Comparison of ENCODE assay signal across 14 cellular contexts in genomic region chr15:49875392-49875791, GRCh38.
A peak's percentile ranks its signal among the peaks of the same experiment; 100 is the strongest.
DNase-seq lines count a peak whose midpoint lies in the region; ATAC-seq and TF ChIP-seq lines count a peak whose summit lies in the region.
"Had no signal": no experiment of that assay in that cellular context is flagged by ENCODE, and none has a peak within 500 bp of the region (broad histone marks: within the 10 kb centered on the region; RNA-seq: fewer than 3 reads in every experiment).

No MANE protein-coding gene starts in this region.

- H3K4me3 ChIP-seq in MM.1S (ENCODE audit: low read length) (no peak overlapping the region), epithelial cell of esophagus (ENCODE audit: low read length) (no peak overlapping the region), transverse colon (no peak overlapping the region), stomach (no peak overlapping the region)
- H3K4me3 ChIP-seq: pancreas, tibial nerve had no signal

- no peak overlapping the region for H3K4me2 ChIP-seq in MM.1S (ENCODE audit: low read depth, low read length)

- TF ChIP-seq POLR2A in transverse colon (IDR thresholded peaks at IDR 0.05) (no peak), stomach (IDR thresholded peaks at IDR 0.05) (no peak)

- WGBS in transverse colon (ENCODE audit: low coverage in 1 of 2), 2 donors: 92 to 94% methylated on average over 2 of the region's 2 CpGs
- WGBS in stomach, 5 donors: 72 to 89% (median 81%) methylated on average over 2 of the region's 2 CpGs

- peak; percentile 29 for TF ChIP-seq CTCF in MM.1S (IDR thresholded peaks at IDR 0.05; ENCODE audit: low read length)
- TF ChIP-seq CTCF in epithelial cell of esophagus (IDR thresholded peaks at IDR 0.05; ENCODE audit: insufficient read depth, low read depth, low read length, missing control alignments): peak; percentile 48
- peak in 1 of 5 experiments; percentile 8 for TF ChIP-seq CTCF in transverse colon (IDR thresholded peaks at IDR 0.05)
- TF ChIP-seq CTCF in stomach (IDR thresholded peaks at IDR 0.05): no peak

- H3K36me3 Mint-ChIP-seq in activated CD4-positive, alpha-beta T cell treated with anti-CD3 and anti-CD28 coated beads, Interleukin-2, amount 10 ng/mL, durations not matched to agents 24 days and 14 days (ENCODE audit: low read depth): peaks cover 20% of the 10 kb centered on the region
- no peaks in the 10 kb centered on the region for H3K36me3 Mint-ChIP-seq in activated CD4-positive, alpha-beta T cell treated with anti-CD3 and anti-CD28 coated beads for 36 hours (ENCODE audit: low read depth)

- POLR2A ChIA-PET in activated CD4-positive, alpha-beta T cell treated with anti-CD3 and anti-CD28 coated beads for 36 hours (lab: Charles Lee): no interaction called here

- no peaks in the 10 kb centered on the region for H3K9me3 ChIP-seq in MM.1S (replicated peaks; ENCODE audit: insufficient read depth, low read length)
- H3K9me3 ChIP-seq in transverse colon: no peaks in the 10 kb centered on the region
- no peaks in the 10 kb centered on the region for H3K9me3 ChIP-seq in stomach
- H3K9me3 ChIP-seq: pancreas, tibial nerve had no signal

- no peak overlapping the region for H3K9ac ChIP-seq in MM.1S (ENCODE audit: low read length)

- H3K27me3 ChIP-seq in MM.1S (replicated peaks; ENCODE audit: insufficient read depth, low read length): no peaks in the 10 kb centered on the region
- no peaks in the 10 kb centered on the region for H3K27me3 ChIP-seq in transverse colon
- no peaks in the 10 kb centered on the region for H3K27me3 ChIP-seq in stomach
- H3K27me3 ChIP-seq: pancreas, tibial nerve had no signal

- CTCF ChIA-PET in activated CD4-positive, alpha-beta T cell treated with anti-CD3 and anti-CD28 coated beads for 36 hours (lab: Charles Lee): interaction anchor here (0.9 to 1.8 kb wide), 4 partner anchors 18 to 440 kb away, joined by 3 to 9 read pairs (median 4); no protein-coding TSS in a partner anchor

- H3K36me3 ChIP-seq in MM.1S (replicated peaks; ENCODE audit: insufficient read depth, low read length) (no peaks in the 10 kb centered on the region), transverse colon (no peaks in the 10 kb centered on the region), stomach (no peaks in the 10 kb centered on the region)
- H3K36me3 ChIP-seq: pancreas, tibial nerve had no signal

- H3K4me3 Mint-ChIP-seq in activated CD4-positive, alpha-beta T cell treated with anti-CD3 and anti-CD28 coated beads, Interleukin-2, amount 10 ng/mL, durations not matched to agents 24 days and 14 days: no peak overlapping the region
- no peak overlapping the region for H3K4me3 Mint-ChIP-seq in activated CD4-positive, alpha-beta T cell treated with anti-CD3 and anti-CD28 coated beads for 36 hours

- no peaks in the 10 kb centered on the region for H3K79me2 ChIP-seq in MM.1S (ENCODE audit: low read length)

- no peak for TF ChIP-seq EP300 in transverse colon (IDR thresholded peaks at IDR 0.05; ENCODE audit: low read depth)
- TF ChIP-seq EP300 in stomach (IDR thresholded peaks at IDR 0.05): no peak

- no peak overlapping the region for H3K27ac Mint-ChIP-seq in activated CD4-positive, alpha-beta T cell treated with anti-CD3 and anti-CD28 coated beads, Interleukin-2, amount 10 ng/mL, durations not matched to agents 24 days and 14 days
- H3K27ac Mint-ChIP-seq in activated CD4-positive, alpha-beta T cell treated with anti-CD3 and anti-CD28 coated beads for 36 hours: no peak overlapping the region
- H3K27ac Mint-ChIP-seq: activated T-helper 2 cell treated with anti-CD3 and anti-CD28 coated beads, Interferon-gamma antibody, Interleukin-2, Interleukin-4, amounts not matched to agents 10 μg/mL and 5 μg/mL and 100 μg/mL, durations not matched to agents 14 hours and 24 hours and 36 hours had no signal

- H3K9me3 Mint-ChIP-seq in activated CD4-positive, alpha-beta T cell treated with anti-CD3 and anti-CD28 coated beads, Interleukin-2, amount 10 ng/mL, durations not matched to agents 24 days and 14 days: no peaks in the 10 kb centered on the region
- H3K9me3 Mint-ChIP-seq in activated CD4-positive, alpha-beta T cell treated with anti-CD3 and anti-CD28 coated beads for 36 hours (ENCODE audit: low read depth): no peaks in the 10 kb centered on the region
- H3K9me3 Mint-ChIP-seq: activated T-helper 2 cell treated with anti-CD3 and anti-CD28 coated beads, Interferon-gamma antibody, Interleukin-2, Interleukin-4, amounts not matched to agents 10 μg/mL and 5 μg/mL and 100 μg/mL, durations not matched to agents 14 hours and 24 hours and 36 hours had no signal

- intact Hi-C loops in activated CD4-positive, alpha-beta T cell treated with anti-CD3 and anti-CD28 coated beads, Interleukin-2, amount 10 ng/mL, durations not matched to agents 24 days and 14 days (cut with micrococcal nuclease): loop anchor here (5.0 to 10.0 kb wide), 3 partner anchors 177 to 439 kb away; no protein-coding TSS in a partner anchor
- intact Hi-C loops in activated CD4-positive, alpha-beta T cell treated with anti-CD3 and anti-CD28 coated beads for 36 hours (cut with DNase I, micrococcal nuclease): loop anchor here in 1 of 2 experiments (5.0 kb wide), 1 partner anchor 177 kb away; no protein-coding TSS in a partner anchor
- intact Hi-C loops in transverse colon (cut with DNase I; ENCODE audit: low total_unique reads) (no loop called here), stomach (cut with DNase I; ENCODE audit: low total_unique reads) (no loop called here)

- H4K20me1 ChIP-seq in MM.1S (ENCODE audit: insufficient read depth, low read length): no peaks in the 10 kb centered on the region

- no peaks in the 10 kb centered on the region for H3K4me1 Mint-ChIP-seq in activated CD4-positive, alpha-beta T cell treated with anti-CD3 and anti-CD28 coated beads, Interleukin-2, amount 10 ng/mL, durations not matched to agents 24 days and 14 days
- H3K4me1 Mint-ChIP-seq in activated CD4-positive, alpha-beta T cell treated with anti-CD3 and anti-CD28 coated beads for 36 hours: no peaks in the 10 kb centered on the region

- DNase-seq in activated CD4-positive, alpha-beta T cell treated with anti-CD3 and anti-CD28 coated beads, Interleukin-2, amount 10 ng/mL, durations not matched to agents 24 days and 14 days: peak; percentile 40
- no peak for DNase-seq in activated CD4-positive, alpha-beta T cell treated with anti-CD3 and anti-CD28 coated beads for 36 hours
- DNase-seq in MM.1S (no peak), epithelial cell of esophagus (ENCODE audit: low read depth) (peak; percentile 47), transverse colon (no peak), GM03348 (ENCODE audit: low spot score) (no peak), stomach (no peak)
- DNase-seq: caudate nucleus, NCI-H187, pancreas had no signal

- in situ Hi-C loops in transverse colon (cut with MboI; ENCODE audit: low pct_ligation_motif_present in 1 of 4, low pct_unique_long_range_greater_than_20kb in 1 of 4, low sequenced_read_pairs in 3 of 4): no loop called here

- peaks cover 3% of the 10 kb centered on the region; the same call in 1 of the 2 replicates for H3K4me1 ChIP-seq in MM.1S (ENCODE audit: low read length)
- peaks cover 10 to 24% (median 16%) of the 10 kb centered on the region in 4 donors for H3K4me1 ChIP-seq in transverse colon
- peaks cover 0 to 17% (median 10%) of the 10 kb centered on the region in 4 donors for H3K4me1 ChIP-seq in stomach
- H3K4me1 ChIP-seq: pancreas had no signal

- no peaks in the 10 kb centered on the region for H3K27me3 Mint-ChIP-seq in activated CD4-positive, alpha-beta T cell treated with anti-CD3 and anti-CD28 coated beads, Interleukin-2, amount 10 ng/mL, durations not matched to agents 24 days and 14 days
- H3K27me3 Mint-ChIP-seq in activated CD4-positive, alpha-beta T cell treated with anti-CD3 and anti-CD28 coated beads for 36 hours: peaks cover 2% of the 10 kb centered on the region

- no peaks in the 10 kb centered on the region for H3K9me2 ChIP-seq in MM.1S (replicated peaks; ENCODE audit: insufficient read depth, low read length)

- no peaks in the 10 kb centered on the region for H3F3A ChIP-seq in MM.1S (ENCODE audit: insufficient read depth, low read length)

- H2AFZ ChIP-seq in MM.1S (ENCODE audit: low read length): no peak overlapping the region

- H3K27ac ChIP-seq in MM.1S (ENCODE audit: low read length) (no peak overlapping the region), transverse colon (peak overlapping the region in 3 of 4 donors; percentile 72 to 88 (median 74)), stomach (peak overlapping the region in 2 of 5 donors; percentile 78 to 88)
- H3K27ac ChIP-seq: pancreas had no signal

- no peak for ATAC-seq in activated CD4-positive, alpha-beta T cell treated with anti-CD3 and anti-CD28 coated beads for 36 hours
- no peak for ATAC-seq in HG02588 (IDR thresholded peaks at IDR 0.05; ENCODE audit: unreplicated experiment)
- ATAC-seq: activated CD4-positive, CD25-positive, alpha-beta regulatory T cell treated with anti-CD3 and anti-CD28 coated beads, Interleukin-2, amount 50 U/mL, for 24 hours had no signal

Comparison
In these comparisons a context has a peak if more than half of its experiments do, and no peak if none do; other contexts are left out.
1. DNase-seq: peak in activated CD4-positive, alpha-beta T cell treated with anti-CD3 and anti-CD28 coated beads, Interleukin-2, amount 10 ng/mL, durations not matched to agents 24 days and 14 days (single experiment) and epithelial cell of esophagus (single experiment); none in activated CD4-positive, alpha-beta T cell treated with anti-CD3 and anti-CD28 coated beads for 36 hours (single experiment), MM.1S (single experiment), transverse colon (single experiment), GM03348 (single experiment) and stomach (single experiment).
2. CTCF ChIP-seq: peak in MM.1S (single experiment) and epithelial cell of esophagus (single experiment); none in stomach (0 of 7).